In genomic region chr6:33841070-33841469, GRCh38 we compare ENCODE assay signal across 1 cellular context.
TF ChIP-seq lines count a peak whose summit lies in the region.

No MANE protein-coding gene starts in this region.

TF ChIP-seq in H1, 55 proteins besides CTCF, POLR2A, EP300 and RAD21:
- no peak for TF ChIP-seq EZH2 (IDR thresholded peaks at IDR 0.05; ENCODE audit: low read depth, low read length, severe bottlenecking)
- no peak for TF ChIP-seq KDM1A (IDR thresholded peaks at IDR 0.05; ENCODE audit: borderline replicate concordance, low read length)
- TF ChIP-seq HDAC2 (IDR thresholded peaks at IDR 0.05; ENCODE audit: borderline replicate concordance in 1 of 2, low read depth in 2 of 2, low read length in 2 of 2), result no peak
- no peak for TF ChIP-seq RNF2 (IDR thresholded peaks at IDR 0.05; ENCODE audit: borderline replicate concordance, low read depth, low read length, missing control alignments, poor library complexity, severe bottlenecking)
- no peak for TF ChIP-seq NRF1 (IDR thresholded peaks at IDR 0.05; ENCODE audit: low read depth, low read length)
- TF ChIP-seq RFX5 (IDR thresholded peaks at IDR 0.05; ENCODE audit: borderline replicate concordance, low read depth, low read length), result no peak
- TF ChIP-seq GTF2F1 (IDR thresholded peaks at IDR 0.05; ENCODE audit: borderline replicate concordance, low read depth, low read length), result no peak
- TF ChIP-seq, protein P1, sequence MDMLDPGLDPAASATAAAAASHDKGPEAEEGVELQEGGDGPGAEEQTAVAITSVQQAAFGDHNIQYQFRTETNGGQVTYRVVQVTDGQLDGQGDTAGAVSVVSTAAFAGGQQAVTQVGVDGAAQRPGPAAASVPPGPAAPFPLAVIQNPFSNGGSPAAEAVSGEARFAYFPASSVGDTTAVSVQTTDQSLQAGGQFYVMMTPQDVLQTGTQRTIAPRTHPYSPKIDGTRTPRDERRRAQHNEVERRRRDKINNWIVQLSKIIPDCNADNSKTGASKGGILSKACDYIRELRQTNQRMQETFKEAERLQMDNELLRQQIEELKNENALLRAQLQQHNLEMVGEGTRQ (IDR thresholded peaks at IDR 0.05; ENCODE audit: low read length), result no peak
- no peak for TF ChIP-seq CTBP2 (IDR thresholded peaks at IDR 0.05; ENCODE audit: borderline replicate concordance, insufficient read depth, insufficient read length, low read length)
- TF ChIP-seq SIX5 (IDR thresholded peaks at IDR 0.05; ENCODE audit: low read depth, low read length), result no peak
- no peak for TF ChIP-seq CHD1 (IDR thresholded peaks at IDR 0.05; ENCODE audit: low read depth, low read length)
- TF ChIP-seq NANOG (IDR thresholded peaks at IDR 0.05; ENCODE audit: insufficient read depth, low read depth, low read length, poor library complexity, severe bottlenecking), result no peak
- no peak for TF ChIP-seq ZNF274 (IDR thresholded peaks at IDR 0.05; ENCODE audit: borderline replicate concordance, extremely low read depth, low read length)
- no peak for TF ChIP-seq ATF3 (IDR thresholded peaks at IDR 0.05; ENCODE audit: insufficient read depth, low read depth, low read length)
- TF ChIP-seq, protein P2, sequence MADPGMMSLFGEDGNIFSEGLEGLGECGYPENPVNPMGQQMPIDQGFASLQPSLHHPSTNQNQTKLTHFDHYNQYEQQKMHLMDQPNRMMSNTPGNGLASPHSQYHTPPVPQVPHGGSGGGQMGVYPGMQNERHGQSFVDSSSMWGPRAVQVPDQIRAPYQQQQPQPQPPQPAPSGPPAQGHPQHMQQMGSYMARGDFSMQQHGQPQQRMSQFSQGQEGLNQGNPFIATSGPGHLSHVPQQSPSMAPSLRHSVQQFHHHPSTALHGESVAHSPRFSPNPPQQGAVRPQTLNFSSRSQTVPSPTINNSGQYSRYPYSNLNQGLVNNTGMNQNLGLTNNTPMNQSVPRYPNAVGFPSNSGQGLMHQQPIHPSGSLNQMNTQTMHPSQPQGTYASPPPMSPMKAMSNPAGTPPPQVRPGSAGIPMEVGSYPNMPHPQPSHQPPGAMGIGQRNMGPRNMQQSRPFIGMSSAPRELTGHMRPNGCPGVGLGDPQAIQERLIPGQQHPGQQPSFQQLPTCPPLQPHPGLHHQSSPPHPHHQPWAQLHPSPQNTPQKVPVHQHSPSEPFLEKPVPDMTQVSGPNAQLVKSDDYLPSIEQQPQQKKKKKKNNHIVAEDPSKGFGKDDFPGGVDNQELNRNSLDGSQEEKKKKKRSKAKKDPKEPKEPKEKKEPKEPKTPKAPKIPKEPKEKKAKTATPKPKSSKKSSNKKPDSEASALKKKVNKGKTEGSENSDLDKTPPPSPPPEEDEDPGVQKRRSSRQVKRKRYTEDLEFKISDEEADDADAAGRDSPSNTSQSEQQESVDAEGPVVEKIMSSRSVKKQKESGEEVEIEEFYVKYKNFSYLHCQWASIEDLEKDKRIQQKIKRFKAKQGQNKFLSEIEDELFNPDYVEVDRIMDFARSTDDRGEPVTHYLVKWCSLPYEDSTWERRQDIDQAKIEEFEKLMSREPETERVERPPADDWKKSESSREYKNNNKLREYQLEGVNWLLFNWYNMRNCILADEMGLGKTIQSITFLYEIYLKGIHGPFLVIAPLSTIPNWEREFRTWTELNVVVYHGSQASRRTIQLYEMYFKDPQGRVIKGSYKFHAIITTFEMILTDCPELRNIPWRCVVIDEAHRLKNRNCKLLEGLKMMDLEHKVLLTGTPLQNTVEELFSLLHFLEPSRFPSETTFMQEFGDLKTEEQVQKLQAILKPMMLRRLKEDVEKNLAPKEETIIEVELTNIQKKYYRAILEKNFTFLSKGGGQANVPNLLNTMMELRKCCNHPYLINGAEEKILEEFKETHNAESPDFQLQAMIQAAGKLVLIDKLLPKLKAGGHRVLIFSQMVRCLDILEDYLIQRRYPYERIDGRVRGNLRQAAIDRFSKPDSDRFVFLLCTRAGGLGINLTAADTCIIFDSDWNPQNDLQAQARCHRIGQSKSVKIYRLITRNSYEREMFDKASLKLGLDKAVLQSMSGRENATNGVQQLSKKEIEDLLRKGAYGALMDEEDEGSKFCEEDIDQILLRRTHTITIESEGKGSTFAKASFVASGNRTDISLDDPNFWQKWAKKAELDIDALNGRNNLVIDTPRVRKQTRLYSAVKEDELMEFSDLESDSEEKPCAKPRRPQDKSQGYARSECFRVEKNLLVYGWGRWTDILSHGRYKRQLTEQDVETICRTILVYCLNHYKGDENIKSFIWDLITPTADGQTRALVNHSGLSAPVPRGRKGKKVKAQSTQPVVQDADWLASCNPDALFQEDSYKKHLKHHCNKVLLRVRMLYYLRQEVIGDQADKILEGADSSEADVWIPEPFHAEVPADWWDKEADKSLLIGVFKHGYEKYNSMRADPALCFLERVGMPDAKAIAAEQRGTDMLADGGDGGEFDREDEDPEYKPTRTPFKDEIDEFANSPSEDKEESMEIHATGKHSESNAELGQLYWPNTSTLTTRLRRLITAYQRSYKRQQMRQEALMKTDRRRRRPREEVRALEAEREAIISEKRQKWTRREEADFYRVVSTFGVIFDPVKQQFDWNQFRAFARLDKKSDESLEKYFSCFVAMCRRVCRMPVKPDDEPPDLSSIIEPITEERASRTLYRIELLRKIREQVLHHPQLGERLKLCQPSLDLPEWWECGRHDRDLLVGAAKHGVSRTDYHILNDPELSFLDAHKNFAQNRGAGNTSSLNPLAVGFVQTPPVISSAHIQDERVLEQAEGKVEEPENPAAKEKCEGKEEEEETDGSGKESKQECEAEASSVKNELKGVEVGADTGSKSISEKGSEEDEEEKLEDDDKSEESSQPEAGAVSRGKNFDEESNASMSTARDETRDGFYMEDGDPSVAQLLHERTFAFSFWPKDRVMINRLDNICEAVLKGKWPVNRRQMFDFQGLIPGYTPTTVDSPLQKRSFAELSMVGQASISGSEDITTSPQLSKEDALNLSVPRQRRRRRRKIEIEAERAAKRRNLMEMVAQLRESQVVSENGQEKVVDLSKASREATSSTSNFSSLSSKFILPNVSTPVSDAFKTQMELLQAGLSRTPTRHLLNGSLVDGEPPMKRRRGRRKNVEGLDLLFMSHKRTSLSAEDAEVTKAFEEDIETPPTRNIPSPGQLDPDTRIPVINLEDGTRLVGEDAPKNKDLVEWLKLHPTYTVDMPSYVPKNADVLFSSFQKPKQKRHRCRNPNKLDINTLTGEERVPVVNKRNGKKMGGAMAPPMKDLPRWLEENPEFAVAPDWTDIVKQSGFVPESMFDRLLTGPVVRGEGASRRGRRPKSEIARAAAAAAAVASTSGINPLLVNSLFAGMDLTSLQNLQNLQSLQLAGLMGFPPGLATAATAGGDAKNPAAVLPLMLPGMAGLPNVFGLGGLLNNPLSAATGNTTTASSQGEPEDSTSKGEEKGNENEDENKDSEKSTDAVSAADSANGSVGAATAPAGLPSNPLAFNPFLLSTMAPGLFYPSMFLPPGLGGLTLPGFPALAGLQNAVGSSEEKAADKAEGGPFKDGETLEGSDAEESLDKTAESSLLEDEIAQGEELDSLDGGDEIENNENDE (IDR thresholded peaks at IDR 0.05; ENCODE audit: insufficient replicate concordance, low read length), result no peak
- TF ChIP-seq BRCA1 (IDR thresholded peaks at IDR 0.05; ENCODE audit: low read depth, low read length), result no peak
- no peak for TF ChIP-seq SIRT6 (IDR thresholded peaks at IDR 0.05; ENCODE audit: low read length)
- no peak for TF ChIP-seq TBP (IDR thresholded peaks at IDR 0.05; ENCODE audit: low read depth, low read length)
- TF ChIP-seq SIN3A (conservative IDR thresholded peaks at IDR 0.05 in 1 of 2, IDR thresholded peaks at IDR 0.05 in 1 of 2; ENCODE audit: low read depth in 1 of 2, low read length in 2 of 2), result no peak
